ENCODE assay signal across 21 cellular contexts in genomic region chr2:8518986-8519669, GRCh38.
DNase-seq lines count a peak whose midpoint lies in the region; ATAC-seq and TF ChIP-seq lines count a peak whose summit lies in the region.
"Had no signal": no experiment of that assay in that cellular context is flagged by ENCODE, and none has a peak within 500 bp of the region (broad histone marks: within the 10 kb centered on the region; RNA-seq: fewer than 3 reads in every experiment).

No MANE protein-coding gene starts in this region.

- H3K36me3 ChIP-seq in BLaER1 (0 out of 2 replicates have a peak, but pooled peaks cover 2% of the 10 kb centered on the region), left lung (no peaks in the 10 kb centered on the region)
- no peaks in the 10 kb centered on the region for H3K36me3 ChIP-seq in CD8-positive, alpha-beta T cell (ENCODE audit: insufficient read depth, low read length)
- H3K36me3 ChIP-seq: MG63, transverse colon had no signal

- H3K4me3 ChIP-seq in BLaER1, result no peak overlapping the region
- H3K4me3 ChIP-seq in CD8-positive, alpha-beta T cell (ENCODE audit: low read depth, low read length), result no peak overlapping the region
- no peak overlapping the region for H3K4me3 ChIP-seq in left lung
- H3K4me3 ChIP-seq: GM23338, MG63, skin epidermis, transverse colon had no signal

- H3K27me3 ChIP-seq in BLaER1 (no peaks in the 10 kb centered on the region), left lung (no peaks in the 10 kb centered on the region)
- no peaks in the 10 kb centered on the region for H3K27me3 ChIP-seq in CD8-positive, alpha-beta T cell (ENCODE audit: insufficient read depth, low read length)
- H3K27me3 ChIP-seq: MG63, transverse colon had no signal

- TF ChIP-seq CTCF in CD8-positive, alpha-beta T cell (IDR thresholded peaks at IDR 0.05), result no peak
- TF ChIP-seq CTCF in left lung (IDR thresholded peaks at IDR 0.05), result no peak

- DNase-seq in CD8-positive, alpha-beta T cell, result no peak
- DNase-seq in T-helper 17 cell (no peak), left lung (no peak), hepatic stellate cell (ENCODE audit: low spot score) (no peak)
- no peak for DNase-seq in effector CD8-positive, alpha-beta T cell (lab: John Stamatoyannopoulos, UW)
- DNase-seq: endodermal cell; glutamatergic neuron; MG63; naive thymus-derived CD8-positive, alpha-beta T cell; NCI-H1694; NCI-H748 treated with DMSO at 0.1 percent for 48 hours; stimulated activated naive CD8-positive, alpha-beta T cell treated with anti-CD3 and anti-CD28 coated beads, Interleukin-15, Interleukin-2, amounts not matched to agents 100 U/mL and 50 U/mL, for 24 hours; T-helper 9 cell; transverse colon had no signal

- H3K36me3 Mint-ChIP-seq in CD8-positive, alpha-beta T cell, result no peaks in the 10 kb centered on the region
- H3K36me3 Mint-ChIP-seq in T-helper 17 cell (ENCODE audit: low read depth), result no peaks in the 10 kb centered on the region
- H3K36me3 Mint-ChIP-seq: activated naive CD8-positive, alpha-beta T cell; naive thymus-derived CD8-positive, alpha-beta T cell had no signal

- POLR2A ChIA-PET in CD8-positive, alpha-beta T cell (lab: Charles Lee), result interaction anchor here (1.4 kb wide), 1 partner anchor 26 kb away, joined by 4 read pairs; no protein-coding TSS in a partner anchor

- H3K9me3 ChIP-seq in BLaER1 (peaks cover 5% of the 10 kb centered on the region), T-helper 17 cell (ENCODE audit: control insufficient read depth, low read length, poor library complexity, severe bottlenecking) (no peaks in the 10 kb centered on the region), left lung (no peaks in the 10 kb centered on the region)
- H3K9me3 ChIP-seq in CD8-positive, alpha-beta T cell (ENCODE audit: low read length), result no peaks in the 10 kb centered on the region
- H3K9me3 ChIP-seq: MG63, transverse colon had no signal

- CTCF ChIA-PET in CD8-positive, alpha-beta T cell (lab: Charles Lee), result interaction anchor here (0.5 kb wide), 1 partner anchor 258 kb away, joined by 3 read pairs; no protein-coding TSS in a partner anchor

- H3K4me1 ChIP-seq in BLaER1, result peaks cover 91% of the 10 kb centered on the region
- peaks cover 54% of the 10 kb centered on the region for H3K4me1 ChIP-seq in CD8-positive, alpha-beta T cell (ENCODE audit: insufficient read depth, low read length)
- H3K4me1 ChIP-seq in left lung, result peaks cover 0 to 56% of the 10 kb centered on the region in 2 donors

- H3K27ac ChIP-seq in BLaER1 (no peak overlapping the region), left lung (no peak overlapping the region)
- H3K27ac ChIP-seq in CD8-positive, alpha-beta T cell (ENCODE audit: low read depth, low read length), result no peak overlapping the region
- H3K27ac ChIP-seq: transverse colon had no signal

- H3K4me2 ChIP-seq in BLaER1, result peak overlapping the region; percentile 55; the same call in 1 of the 2 replicates
- H3K4me2 ChIP-seq: GM23338 had no signal

- peak overlapping the region; percentile 33 for H3K27ac Mint-ChIP-seq in CD8-positive, alpha-beta T cell
- peak overlapping the region; percentile 37 for H3K27ac Mint-ChIP-seq in T-helper 17 cell
- H3K27ac Mint-ChIP-seq: activated naive CD8-positive, alpha-beta T cell; endodermal cell; GM23338; IgD-negative memory B cell had no signal

- H3K27me3 Mint-ChIP-seq in CD8-positive, alpha-beta T cell (ENCODE audit: low read depth), result no peaks in the 10 kb centered on the region
- no peaks in the 10 kb centered on the region for H3K27me3 Mint-ChIP-seq in T-helper 17 cell
- H3K27me3 Mint-ChIP-seq: activated naive CD8-positive, alpha-beta T cell had no signal

- H3K9ac ChIP-seq in BLaER1, result no peak overlapping the region

- intact Hi-C loops in CD8-positive, alpha-beta T cell (cut with DNase I, micrococcal nuclease), result no loop called here
- intact Hi-C loops in left lung (cut with DNase I), result no loop called here

- H4K20me1 ChIP-seq in BLaER1, result no peaks in the 10 kb centered on the region

- ATAC-seq in CD8-positive, alpha-beta T cell, result no peak
- ATAC-seq in T-helper 17 cell (no peak), left lung (peak; percentile 37), GM21786 (IDR thresholded peaks at IDR 0.05; ENCODE audit: unreplicated experiment) (no peak), HG02642 (IDR thresholded peaks at IDR 0.05; ENCODE audit: poor library complexity, unreplicated experiment) (no peak)
- ATAC-seq: naive thymus-derived CD8-positive, alpha-beta T cell; stimulated activated naive CD8-positive, alpha-beta T cell treated with anti-CD3 and anti-CD28 coated beads, Interleukin-15, Interleukin-2, amounts not matched to agents 100 U/mL and 50 U/mL, for 24 hours had no signal

- H3K4me1 Mint-ChIP-seq in CD8-positive, alpha-beta T cell (ENCODE audit: low read depth), result peaks cover 51% of the 10 kb centered on the region
- H3K4me1 Mint-ChIP-seq in T-helper 17 cell, result peaks cover 40% of the 10 kb centered on the region
- H3K4me1 Mint-ChIP-seq: GM23338 had no signal

- peaks cover 5% of the 10 kb centered on the region for H3K9me3 Mint-ChIP-seq in CD8-positive, alpha-beta T cell
- H3K9me3 Mint-ChIP-seq: endodermal cell had no signal

- H3K4me3 Mint-ChIP-seq in CD8-positive, alpha-beta T cell, result no peak overlapping the region
- H3K4me3 Mint-ChIP-seq in T-helper 17 cell, result no peak overlapping the region
- H3K4me3 Mint-ChIP-seq: activated naive CD8-positive, alpha-beta T cell; endodermal cell; GM23338; IgD-negative memory B cell had no signal
